ENCODE assay signal across 8 cellular contexts in genomic region chr15:82263350-82263749, GRCh38. TPM values are rescaled to one million over a fixed set of nuclear protein-coding genes. Genes with fewer than 3 reads are reported as not detected.
A peak's percentile ranks its signal among the peaks of the same experiment; 100 is the strongest.
DNase-seq lines count a peak whose midpoint lies in the region; ATAC-seq, FAIRE-seq and TF ChIP-seq lines count a peak whose summit lies in the region.

No MANE protein-coding gene starts in this region.

- no peaks in the 10 kb centered on the region for H3K9me3 ChIP-seq in K562 (replicated peaks; ENCODE audit: control insufficient read depth, insufficient read depth, low read depth, low read length)
- no peaks in the 10 kb centered on the region for H3K9me3 ChIP-seq in mucosa of descending colon

- no peak for TF ChIP-seq RAD21 in K562 (CRISPR knock-in tag; conservative IDR thresholded peaks at IDR 0.05 in 1 of 2, IDR thresholded peaks at IDR 0.05 in 1 of 2)

- POLR2A ChIA-PET in K562 (lab: Yijun Ruan, JAX): no interaction called here

- DNase-seq in Calu3 (peak; percentile 12), NB4 (ENCODE audit: low read depth) (no peak), K562 (ENCODE audit: extremely low read depth in 1 of 4, low spot score in 3 of 4) (no peak), mucosa of descending colon (no peak), GM13977 (ENCODE audit: low spot score) (no peak), iPS-NIHi11 (ENCODE audit: low spot score) (no peak), DMS79 (lab: John Stamatoyannopoulos, UW) (no peak)

- no peak overlapping the region for H3K27ac ChIP-seq in K562 (ENCODE audit: extremely low read depth, low read depth, low read length)

- H3K9ac ChIP-seq in K562 (ENCODE audit: insufficient read depth in 1 of 2, low read depth in 2 of 2, low read length in 2 of 2): peak overlapping the region; percentile 68 to 91; a peak in 3 of 4 replicates

- H3K4me3 ChIP-seq in NB4 (ENCODE audit: low read depth, low read length) (peak overlapping the region; percentile 81), K562 (peak overlapping the region; percentile 71), mucosa of descending colon (no peak overlapping the region)

- intact Hi-C loops in Calu3 (cut with micrococcal nuclease; ENCODE audit: unreplicated experiment): no loop called here
- intact Hi-C loops in K562 (cut with micrococcal nuclease): no loop called here
- intact Hi-C loops in mucosa of descending colon (cut with DNase I, micrococcal nuclease): no loop called here

- H3K79me2 ChIP-seq in K562 (ENCODE audit: control insufficient read depth, insufficient read depth, low read length): peaks cover 35% of the 10 kb centered on the region

- peaks cover 12% of the 10 kb centered on the region for H3K4me1 Mint-ChIP-seq in Calu3 (ENCODE audit: low read depth, unreplicated experiment)

- no peaks in the 10 kb centered on the region for H3K27me3 Mint-ChIP-seq in Calu3 (ENCODE audit: unreplicated experiment)

- peak overlapping the region; percentile 86 for H3K4me2 ChIP-seq in K562 (ENCODE audit: insufficient read depth, low read length)

- no peaks in the 10 kb centered on the region for H3K9me3 Mint-ChIP-seq in Calu3 (ENCODE audit: low read depth, unreplicated experiment)

- peaks cover 19% of the 10 kb centered on the region for H3K36me3 Mint-ChIP-seq in Calu3 (ENCODE audit: insufficient read depth, unreplicated experiment)

- 13% methylated on average over 3 of the region's 3 CpGs for WGBS in K562 (ENCODE audit: insufficient coverage, low coverage, missing lambda C conversion rate)

- H4K20me1 ChIP-seq in K562 (replicated peaks; ENCODE audit: control insufficient read depth, insufficient read depth, low read length): no peaks in the 10 kb centered on the region

- no TSS peak for BruUV-seq in Calu3 (replicated peaks; lab: Mats Ljungman, UMichigan)
- no TSS peak for BruUV-seq in K562 (replicated peaks; lab: Mats Ljungman, UMichigan)

- no peak for TF ChIP-seq CTCF in Calu3 (IDR thresholded peaks at IDR 0.05; ENCODE audit: unreplicated experiment)
- no peak for TF ChIP-seq CTCF in NB4 (IDR thresholded peaks at IDR 0.05; ENCODE audit: low read depth, low read length)
- no peak for TF ChIP-seq CTCF in K562 (IDR thresholded peaks at IDR 0.05 in 2 of 3, conservative IDR thresholded peaks at IDR 0.05 in 1 of 3; ENCODE audit: insufficient read depth in 2 of 3, low read depth in 1 of 3, low read length in 3 of 3)
- TF ChIP-seq CTCF in mucosa of descending colon (IDR thresholded peaks at IDR 0.05): no peak
- TF ChIP-seq CTCF in GM13977 (IDR thresholded peaks at IDR 0.05; ENCODE audit: extremely low read depth, insufficient read depth, missing control alignments): no peak

- no peak for FAIRE-seq in K562 (lab: Jason Lieb, UNC)

- no peak for ATAC-seq in K562
- peak; percentile 43 for ATAC-seq in mucosa of descending colon
- ATAC-seq in GM19035 (IDR thresholded peaks at IDR 0.05; ENCODE audit: unreplicated experiment): no peak

- H3K27ac Mint-ChIP-seq in Calu3 (ENCODE audit: unreplicated experiment): peak overlapping the region; percentile 83

- H3K9me1 ChIP-seq in K562 (ENCODE audit: control insufficient read depth, insufficient read depth, low read length): no peaks in the 10 kb centered on the region

- H3K27me3 ChIP-seq in K562 (ENCODE audit: control insufficient read depth in 2 of 2, insufficient read depth in 2 of 2, low read length in 2 of 2): no peaks in the 10 kb centered on the region

- H3K4me1 ChIP-seq in K562 (replicated peaks in 1 of 2; ENCODE audit: control insufficient read depth in 2 of 2, insufficient read depth in 2 of 2, low read length in 2 of 2) (peaks cover 15 to 27% of the 10 kb centered on the region in 2 experiments; a peak in 4 of 5 replicates), mucosa of descending colon (ENCODE audit: low read depth) (peaks cover 16% of the 10 kb centered on the region)

- H3K36me3 ChIP-seq in K562 (ENCODE audit: control insufficient read depth, insufficient read depth, low read length) (peaks cover 21% of the 10 kb centered on the region; the same call in 2 of the 3 replicates), mucosa of descending colon (ENCODE audit: low read depth) (no peaks in the 10 kb centered on the region)

- in situ Hi-C loops in K562 (cut with MboI) (no loop called here), GM13977 (cut with MboI; ENCODE audit: low pct_unique_long_range_greater_than_20kb, low sequenced_read_pairs, unreplicated experiment) (loop anchor here (25.0 kb wide), 1 partner anchor 274 kb away; the partner anchor contains the start of gene RPS17)

- 0 out of 2 replicates have a peak overlapping the region, but pooled peaks have one; percentile 85 for H2AFZ ChIP-seq in K562 (ENCODE audit: low read depth, low read length)

- TF ChIP-seq EP300 in K562 (IDR thresholded peaks at IDR 0.05; ENCODE audit: low read length): no peak

- H3K4me3 Mint-ChIP-seq in Calu3 (ENCODE audit: low read depth, unreplicated experiment): peak overlapping the region; percentile 88

- CTCF ChIA-PET in Calu3 (lab: Charles Lee): no interaction called here
- CTCF ChIA-PET in K562 (lab: Yijun Ruan, JAX; ENCODE audit: low intra/inter-chr PET ratio): interaction anchor here (0.6 kb wide), 1 partner anchor 1839 kb away, joined by 4 read pairs; no protein-coding TSS in a partner anchor

- TF ChIP-seq POLR2A in NB4 (IDR thresholded peaks at IDR 0.05; ENCODE audit: extremely low read depth, insufficient read length): no peak
- TF ChIP-seq POLR2A in K562 (conservative IDR thresholded peaks at IDR 0.05): no peak

TF ChIP-seq in K562, 482 proteins besides CTCF, POLR2A, EP300 and RAD21:
- TF ChIP-seq FOXA3 (CRISPR knock-in tag; conservative IDR thresholded peaks at IDR 0.05 in 1 of 2, IDR thresholded peaks at IDR 0.05 in 1 of 2) (peak; percentile 65 to 79; a peak in 3 of 4 replicates), NR2C2 (CRISPR knock-in tag; IDR thresholded peaks at IDR 0.05) (no peak), NR2C2 (tag; IDR thresholded peaks at IDR 0.05) (no peak), ZNF551 (CRISPR knock-in tag; IDR thresholded peaks at IDR 0.05) (no peak), FOXA1 (IDR thresholded peaks at IDR 0.05; ENCODE audit: borderline replicate concordance) (0 out of 2 replicates have a peak, but pooled peaks have one; percentile 51), CAMTA2 (CRISPR knock-in tag; conservative IDR thresholded peaks at IDR 0.05) (no peak), FOXK2 (conservative IDR thresholded peaks at IDR 0.05 in 1 of 2, IDR thresholded peaks at IDR 0.05 in 1 of 2; ENCODE audit: low read depth in 2 of 2) (no peak), SP2 (IDR thresholded peaks at IDR 0.05; ENCODE audit: extremely low read depth, low read depth, low read length, poor library complexity, severe bottlenecking) (no peak)
TF ChIP-seq in K562: peak in this region for 2.

RNA-seq across cellular contexts. Expression of gene SAXO2, which starts 0.7 kb away (rescaled TPM):
- total RNA-seq in Calu3 (2022) (1.9 and 5.3 TPM in 2 replicates), K562 (2014; rRNA removed) (3.2 and 8.5 TPM in 2 replicates), K562 (2014; rRNA removed; fragmentation: Illumina TruSeq; extraction: Trizol) (3.1 and 3.6 TPM in 2 replicates), K562 (2015; rRNA removed; fragmentation: Illumina TruSeq; extraction: Trizol) (5.0 and 8.6 TPM in 2 replicates), K562 (2021) (5.7 and 8.2 TPM in 2 replicates), mucosa of descending colon (1 to 10 TPM in 2 of 3 donors, under 1 TPM in 1; 0.58 to 2.3 (median 1.3) TPM)
- total RNA-seq in K562 (2011; cell fraction: chromatin; rRNA removed; ENCODE audit: low replicate concordance): 7.6 and 10.0 TPM in 2 replicates
- 7.0 and 21.3 TPM in 2 replicates for total RNA-seq in K562 (2011; cell fraction: nucleolus; rRNA removed)
- total RNA-seq in K562 (2011; cell fraction: nucleoplasm; rRNA removed): 17.5 and 28.9 TPM in 2 replicates
- polyA plus RNA-seq in K562 (2011; rRNA removed) (12.0 and 14.2 TPM in 2 replicates), K562 (2014; fragmentation: Illumina TruSeq; extraction: Trizol) (3.8 and 4.5 TPM in 2 replicates), K562 (2014; fragmentation: Nextera tagmentation; extraction: Ambion mirVana) (1 to 10 TPM; 6.0 to 9.5 TPM), K562 (2014; rRNA removed) (9.6 and 10.0 TPM in 2 replicates)
- 4.0 and 5.6 TPM in 2 replicates for polyA plus RNA-seq in K562 (2011; cell fraction: cytosol; rRNA removed)
- 10.9 and 12.6 TPM in 2 replicates for polyA plus RNA-seq in K562 (2011; cell fraction: nucleus; rRNA removed)
- 7.6 and 9.3 TPM in 2 replicates for polyA plus RNA-seq in K562 (2012)
- polyA minus RNA-seq in K562 (2011; rRNA and poly(A)+ RNA removed): 0.67 and 2.9 TPM in 2 replicates
- 0.29 TPM in 1 of 2 replicates, not detected in the other for polyA minus RNA-seq in K562 (2011; cell fraction: cytosol; rRNA and poly(A)+ RNA removed)
- 9.7 and 18.3 TPM in 2 replicates for polyA minus RNA-seq in K562 (2011; cell fraction: nucleus; rRNA and poly(A)+ RNA removed)

RNA-seq across cellular contexts. Expression of gene EFL1, which starts 0.8 kb away (rescaled TPM):
- total RNA-seq in Calu3 (2022): 29.1 and 31.9 TPM in 2 replicates
- 29.4 and 54.1 TPM in 2 replicates for total RNA-seq in K562 (2011; cell fraction: chromatin; rRNA removed; ENCODE audit: low replicate concordance)
- total RNA-seq in K562 (2011; cell fraction: nucleolus; rRNA removed): 14.3 and 17.9 TPM in 2 replicates
- 20.7 and 30.6 TPM in 2 replicates for total RNA-seq in K562 (2011; cell fraction: nucleoplasm; rRNA removed)
- total RNA-seq in K562 (2014; rRNA removed): 14.0 and 18.0 TPM in 2 replicates
- 24.3 and 26.6 TPM in 2 replicates for total RNA-seq in K562 (2014; rRNA removed; fragmentation: Illumina TruSeq; extraction: Trizol)
- total RNA-seq in K562 (2015; rRNA removed; fragmentation: Illumina TruSeq; extraction: Trizol): 21.8 and 23.0 TPM in 2 replicates
- 16.6 and 17.4 TPM in 2 replicates for total RNA-seq in K562 (2021)
- polyA plus RNA-seq in K562 (2011; rRNA removed): 17.1 and 26.2 TPM in 2 replicates
- polyA plus RNA-seq in K562 (2011; cell fraction: cytosol; rRNA removed): 5.6 and 7.8 TPM in 2 replicates
- polyA plus RNA-seq in K562 (2011; cell fraction: nucleus; rRNA removed): 11.1 and 12.7 TPM in 2 replicates
- 11.9 and 12.9 TPM in 2 replicates for polyA plus RNA-seq in K562 (2012)
- polyA plus RNA-seq in K562 (2014; fragmentation: Illumina TruSeq; extraction: Trizol): 17.9 and 32.5 TPM in 2 replicates
- polyA plus RNA-seq in K562 (2014; fragmentation: Nextera tagmentation; extraction: Ambion mirVana): 10 to 100 TPM in 1 of 2 experiments, 1 to 10 TPM in 1; 4.8 to 16.9 TPM
- polyA plus RNA-seq in K562 (2014; rRNA removed): 13.4 and 14.7 TPM in 2 replicates
- 39.6 and 46.1 TPM in 2 replicates for polyA minus RNA-seq in K562 (2011; rRNA and poly(A)+ RNA removed)
- polyA minus RNA-seq in K562 (2011; cell fraction: cytosol; rRNA and poly(A)+ RNA removed): 16.9 and 21.6 TPM in 2 replicates
- polyA minus RNA-seq in K562 (2011; cell fraction: nucleus; rRNA and poly(A)+ RNA removed): 20.9 and 29.1 TPM in 2 replicates
- 10 to 100 TPM; 28.7 to 42.9 (median 33.1) TPM for total RNA-seq in mucosa of descending colon
